Comparison of ENCODE assay signal across 28 cellular contexts in the genomic region with DNA sequence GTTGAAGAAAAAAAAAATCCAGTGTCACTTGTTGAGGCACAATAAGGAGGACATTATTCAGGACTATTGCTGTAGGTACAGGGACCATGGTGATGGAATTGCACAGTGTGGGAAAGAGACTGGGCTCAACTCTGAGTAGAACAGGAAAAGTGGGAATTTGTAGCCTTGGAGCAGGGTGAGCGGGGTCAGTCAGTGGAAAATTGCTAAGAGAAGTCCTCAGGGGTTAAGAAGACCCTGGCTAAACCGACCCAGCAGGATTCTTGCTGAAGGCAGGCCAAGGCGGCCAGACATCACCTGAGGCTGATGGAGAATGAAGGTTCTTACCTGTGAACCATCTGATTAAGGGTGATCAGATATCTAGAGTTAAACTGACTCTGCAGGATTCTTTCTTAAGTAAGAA. TPM values are rescaled to one million over a fixed set of nuclear protein-coding genes. Genes with fewer than 3 reads are reported as not detected.
A peak's percentile ranks its signal among the peaks of the same experiment; 100 is the strongest.
DNase-seq lines count a peak whose midpoint lies in the region; ATAC-seq and TF ChIP-seq lines count a peak whose summit lies in the region.
"Had no signal": no experiment of that assay in that cellular context is flagged by ENCODE, and none has a peak within 500 bp of the region (broad histone marks: within the 10 kb centered on the region; RNA-seq: fewer than 3 reads in every experiment).

No MANE protein-coding gene starts in this region.

- WGBS in trophoblast cell (ENCODE audit: extremely low coverage, insufficient coverage, insufficient read length), result no CpG with 5 or more reads among the region's 3 CpGs

- TF ChIP-seq CTCF in endothelial cell (IDR thresholded peaks at IDR 0.05; ENCODE audit: unreplicated experiment), result no peak

- POLR2A ChIA-PET in activated CD4-positive, alpha-beta T cell treated with anti-CD3 and anti-CD28 coated beads for 36 hours (lab: Charles Lee), result no interaction called here
- POLR2A ChIA-PET in activated CD4-positive, alpha-beta T cell treated with anti-CD3 and anti-CD28 coated beads, Interleukin-2, amount 10 ng/mL, durations not matched to agents 7 days and 5 days (lab: Charles Lee), result no interaction called here

- peaks cover 2% of the 10 kb centered on the region for H3K9me3 Mint-ChIP-seq in activated CD4-positive, alpha-beta T cell treated with anti-CD3 and anti-CD28 coated beads for 36 hours (ENCODE audit: low read depth)
- H3K9me3 Mint-ChIP-seq in activated CD4-positive, alpha-beta T cell treated with anti-CD3 and anti-CD28 coated beads, Interleukin-2, amount 10 ng/mL, durations not matched to agents 7 days and 5 days, result peaks cover 5% of the 10 kb centered on the region
- H3K9me3 Mint-ChIP-seq in endothelial cell (ENCODE audit: unreplicated experiment), result peaks cover 37% of the 10 kb centered on the region

- no peak overlapping the region for H2BK5ac ChIP-seq in trophoblast cell (ENCODE audit: low read depth, low read length, poor library complexity)

- peaks cover 3% of the 10 kb centered on the region for H3K27me3 ChIP-seq in trophoblast cell (ENCODE audit: insufficient read depth, low read length)
- H3K27me3 ChIP-seq: BLaER1 had no signal

- H3K27ac ChIP-seq in trophoblast cell (ENCODE audit: low read depth, low read length), result no peak overlapping the region
- H3K27ac ChIP-seq: BLaER1 had no signal

- no peak overlapping the region for H2AK5ac ChIP-seq in trophoblast cell (ENCODE audit: low read length)

- no peak overlapping the region for H3K18ac ChIP-seq in trophoblast cell (ENCODE audit: low read length)

- no peak overlapping the region for H3K9ac ChIP-seq in trophoblast cell (ENCODE audit: low read length)
- H3K9ac ChIP-seq: BLaER1 had no signal

- peaks cover 24% of the 10 kb centered on the region for H3K4me1 Mint-ChIP-seq in activated CD4-positive, alpha-beta T cell treated with anti-CD3 and anti-CD28 coated beads for 36 hours
- H3K4me1 Mint-ChIP-seq in activated CD4-positive, alpha-beta T cell treated with anti-CD3 and anti-CD28 coated beads, Interleukin-2, amount 10 ng/mL, durations not matched to agents 7 days and 5 days, result peaks cover 25% of the 10 kb centered on the region
- no peaks in the 10 kb centered on the region for H3K4me1 Mint-ChIP-seq in endothelial cell (ENCODE audit: unreplicated experiment)
- H3K4me1 Mint-ChIP-seq: CD14-positive monocyte had no signal

- no peak overlapping the region for H2AFZ ChIP-seq in trophoblast cell (ENCODE audit: insufficient read depth, low read length, poor library complexity)

- H3K9me3 ChIP-seq in trophoblast cell (ENCODE audit: insufficient read depth, low read depth, low read length), result peaks cover 32% of the 10 kb centered on the region
- H3K9me3 ChIP-seq: BE2C, BLaER1 had no signal

- H3K27ac Mint-ChIP-seq in activated CD4-positive, alpha-beta T cell treated with anti-CD3 and anti-CD28 coated beads for 36 hours, result peak overlapping the region; percentile 19
- no peak overlapping the region for H3K27ac Mint-ChIP-seq in activated CD4-positive, alpha-beta T cell treated with anti-CD3 and anti-CD28 coated beads, Interleukin-2, amount 10 ng/mL, durations not matched to agents 7 days and 5 days
- H3K27ac Mint-ChIP-seq in endothelial cell (ENCODE audit: unreplicated experiment), result peak overlapping the region; percentile 53
- H3K27ac Mint-ChIP-seq: CD8-positive, alpha-beta memory T cell had no signal

- no peaks in the 10 kb centered on the region for H3K36me3 Mint-ChIP-seq in activated CD4-positive, alpha-beta T cell treated with anti-CD3 and anti-CD28 coated beads for 36 hours (ENCODE audit: low read depth)
- H3K36me3 Mint-ChIP-seq in activated CD4-positive, alpha-beta T cell treated with anti-CD3 and anti-CD28 coated beads, Interleukin-2, amount 10 ng/mL, durations not matched to agents 7 days and 5 days (ENCODE audit: low read depth), result no peaks in the 10 kb centered on the region
- H3K36me3 Mint-ChIP-seq in endothelial cell (ENCODE audit: low read depth, unreplicated experiment), result peaks cover 26% of the 10 kb centered on the region
- H3K36me3 Mint-ChIP-seq: CD14-positive monocyte; CD4-positive, alpha-beta memory T cell; CD4-positive, CD25-positive, alpha-beta regulatory T cell; CD8-positive, alpha-beta memory T cell had no signal

- no peak overlapping the region for H4K12ac ChIP-seq in trophoblast cell (ENCODE audit: low read depth, low read length)

- H3K4me1 ChIP-seq in trophoblast cell (ENCODE audit: control insufficient read depth in 1 of 2, insufficient read depth in 2 of 2, low read length in 2 of 2), result no peaks in the 10 kb centered on the region
- H3K4me1 ChIP-seq: BE2C had no signal

- H3K79me2 ChIP-seq in trophoblast cell (ENCODE audit: control insufficient read depth, insufficient read depth, low read length, poor library complexity), result no peaks in the 10 kb centered on the region

- H3K14ac ChIP-seq in trophoblast cell (ENCODE audit: low read length), result no peak overlapping the region

- H2BK120ac ChIP-seq in trophoblast cell (ENCODE audit: insufficient read depth, low read length, poor library complexity), result no peak overlapping the region

- no peak overlapping the region for H4K91ac ChIP-seq in trophoblast cell (ENCODE audit: low read depth, low read length)

- H3K23ac ChIP-seq in trophoblast cell (ENCODE audit: low read length), result no peak overlapping the region

- no peak overlapping the region for H3K4me3 Mint-ChIP-seq in activated CD4-positive, alpha-beta T cell treated with anti-CD3 and anti-CD28 coated beads for 36 hours
- no peak overlapping the region for H3K4me3 Mint-ChIP-seq in activated CD4-positive, alpha-beta T cell treated with anti-CD3 and anti-CD28 coated beads, Interleukin-2, amount 10 ng/mL, durations not matched to agents 7 days and 5 days
- H3K4me3 Mint-ChIP-seq in endothelial cell (ENCODE audit: unreplicated experiment), result peak overlapping the region; percentile 51
- H3K4me3 Mint-ChIP-seq: CD4-positive, alpha-beta memory T cell; CD8-positive, alpha-beta memory T cell had no signal

- H3K36me3 ChIP-seq in trophoblast cell (ENCODE audit: control insufficient read depth in 1 of 2, insufficient read depth in 2 of 2, low read length in 2 of 2), result no peaks in the 10 kb centered on the region
- H3K36me3 ChIP-seq: BE2C, BLaER1 had no signal

- CTCF ChIA-PET in activated CD4-positive, alpha-beta T cell treated with anti-CD3 and anti-CD28 coated beads for 36 hours (lab: Charles Lee), result interaction anchor here (2.0 kb wide), 1 partner anchor 33 kb away, joined by 8 read pairs; no protein-coding TSS in a partner anchor
- CTCF ChIA-PET in activated CD4-positive, alpha-beta T cell treated with anti-CD3 and anti-CD28 coated beads, Interleukin-2, amount 10 ng/mL, durations not matched to agents 7 days and 5 days (lab: Charles Lee), result interaction anchor here (1.0 kb wide), 1 partner anchor 33 kb away, joined by 3 read pairs; no protein-coding TSS in a partner anchor

- no peak for DNase-seq in activated CD4-positive, alpha-beta T cell treated with anti-CD3 and anti-CD28 coated beads for 36 hours
- no peak for DNase-seq in activated CD4-positive, alpha-beta T cell treated with anti-CD3 and anti-CD28 coated beads, Interleukin-2, amount 10 ng/mL, durations not matched to agents 7 days and 5 days
- DNase-seq in ELF-1 (ENCODE audit: low read depth, low spot score) (peak; percentile 28), endothelial cell (ENCODE audit: low spot score) (no peak), trophoblast cell (peak; percentile 98 to 99), AG08396 (ENCODE audit: low spot score) (no peak), Ammon's horn (ENCODE audit: low spot score) (no peak)
- DNase-seq: 8988T; ACHN; AML-193; BE2C; C1 segment of cervical spinal cord; CD4-positive, alpha-beta memory T cell; CD4-positive, CD25-positive, alpha-beta regulatory T cell; CD8-positive, alpha-beta memory T cell; COR-L47; DMS 273 treated with DMSO at 0.1 percent for 48 hours; DMS153; DMS53; DMS79; DND-41; EL; GF-D8 had no signal

- no peak overlapping the region for H4K8ac ChIP-seq in trophoblast cell (ENCODE audit: low read depth, low read length)

- H3K4me2 ChIP-seq in trophoblast cell (ENCODE audit: low read length), result no peak overlapping the region
- H3K4me2 ChIP-seq: BLaER1 had no signal

- no peak overlapping the region for H2BK12ac ChIP-seq in trophoblast cell (ENCODE audit: low read length)

- H3K4ac ChIP-seq in trophoblast cell (ENCODE audit: low read depth, low read length), result no peak overlapping the region

- ATAC-seq in activated CD4-positive, alpha-beta T cell treated with anti-CD3 and anti-CD28 coated beads for 36 hours, result no peak

- peaks cover 23% of the 10 kb centered on the region for H3K27me3 Mint-ChIP-seq in activated CD4-positive, alpha-beta T cell treated with anti-CD3 and anti-CD28 coated beads for 36 hours
- H3K27me3 Mint-ChIP-seq in activated CD4-positive, alpha-beta T cell treated with anti-CD3 and anti-CD28 coated beads, Interleukin-2, amount 10 ng/mL, durations not matched to agents 7 days and 5 days, result peaks cover 15% of the 10 kb centered on the region
- peaks cover 7% of the 10 kb centered on the region for H3K27me3 Mint-ChIP-seq in endothelial cell (ENCODE audit: unreplicated experiment)

- no peaks in the 10 kb centered on the region for H3K79me1 ChIP-seq in trophoblast cell (ENCODE audit: low read length)

- intact Hi-C loops in activated CD4-positive, alpha-beta T cell treated with anti-CD3 and anti-CD28 coated beads for 36 hours (cut with DNase I, micrococcal nuclease), result no loop called here

- no peak overlapping the region for H3K4me3 ChIP-seq in trophoblast cell (ENCODE audit: low read depth, low read length)
- H3K4me3 ChIP-seq: BLaER1 had no signal

RNA-seq across cellular contexts. Expression of a gene that starts 12.5 kb away (rescaled TPM):
- total RNA-seq in activated CD4-positive, alpha-beta T cell treated with anti-CD3 and anti-CD28 coated beads for 36 hours, result 1 to 10 TPM; 3.7 to 5.1 TPM
- 1 to 10 TPM; 3.1 to 3.7 TPM for total RNA-seq in activated CD4-positive, alpha-beta T cell treated with anti-CD3 and anti-CD28 coated beads, Interleukin-2, amount 10 ng/mL, durations not matched to agents 7 days and 5 days
- not detected for total RNA-seq in endothelial cell (ENCODE audit: unreplicated experiment)
- not detected in 2 replicates for polyA plus RNA-seq in trophoblast cell (2013)
- total RNA-seq: A673, Daoy had no signal
- polyA plus RNA-seq: AG04450 had no signal

RNA-seq across cellular contexts. Expression of a gene that starts 42.1 kb away (rescaled TPM):
- total RNA-seq in activated CD4-positive, alpha-beta T cell treated with anti-CD3 and anti-CD28 coated beads for 36 hours, result under 1 TPM in 1 of 2 experiments, not detected in 1; 0.55 TPM
- not detected for total RNA-seq in activated CD4-positive, alpha-beta T cell treated with anti-CD3 and anti-CD28 coated beads, Interleukin-2, amount 10 ng/mL, durations not matched to agents 7 days and 5 days
- 21.4 TPM for total RNA-seq in endothelial cell (ENCODE audit: unreplicated experiment)
- 9.5 and 12.2 TPM in 2 replicates for polyA plus RNA-seq in trophoblast cell (2013)
- total RNA-seq: CD4-positive, alpha-beta memory T cell; CD4-positive, CD25-positive, alpha-beta regulatory T cell had no signal
- polyA plus RNA-seq: CD14-positive monocyte; CD4-positive, alpha-beta memory T cell; CD4-positive, CD25-positive, alpha-beta regulatory T cell; CD8-positive, alpha-beta memory T cell had no signal

RNA-seq across cellular contexts. Expression of a gene that starts 51.6 kb away (rescaled TPM):
- 1 to 10 TPM; 5.0 to 5.1 TPM for total RNA-seq in activated CD4-positive, alpha-beta T cell treated with anti-CD3 and anti-CD28 coated beads for 36 hours
- 1 to 10 TPM; 3.8 to 5.4 TPM for total RNA-seq in activated CD4-positive, alpha-beta T cell treated with anti-CD3 and anti-CD28 coated beads, Interleukin-2, amount 10 ng/mL, durations not matched to agents 7 days and 5 days
- total RNA-seq in endothelial cell (ENCODE audit: unreplicated experiment), result 3.4 TPM
- 0.68 and 0.73 TPM in 2 replicates for polyA plus RNA-seq in trophoblast cell (2013)

RNA-seq across cellular contexts. Expression of a gene that starts 58.4 kb away (rescaled TPM):
- not detected for total RNA-seq in activated CD4-positive, alpha-beta T cell treated with anti-CD3 and anti-CD28 coated beads for 36 hours
- not detected for total RNA-seq in activated CD4-positive, alpha-beta T cell treated with anti-CD3 and anti-CD28 coated beads, Interleukin-2, amount 10 ng/mL, durations not matched to agents 7 days and 5 days
- total RNA-seq in endothelial cell (ENCODE audit: unreplicated experiment), result not detected
- polyA plus RNA-seq in trophoblast cell (2013), result not detected in 2 replicates
- total RNA-seq: A673; CD4-positive, CD25-positive, alpha-beta regulatory T cell; CD8-positive, alpha-beta memory T cell; Daoy had no signal
- polyA plus RNA-seq: AG04450; CD4-positive, alpha-beta memory T cell; CD8-positive, alpha-beta memory T cell had no signal

Comparison
In these comparisons a context has a peak if more than half of its experiments do, and no peak if none do; other contexts are left out.
1. DNase-seq: peak in ELF-1 (single experiment) and trophoblast cell (2 of 2); none in activated CD4-positive, alpha-beta T cell treated with anti-CD3 and anti-CD28 coated beads for 36 hours (single experiment), activated CD4-positive, alpha-beta T cell treated with anti-CD3 and anti-CD28 coated beads, Interleukin-2, amount 10 ng/mL, durations not matched to agents 7 days and 5 days (single experiment), endothelial cell (single experiment), AG08396 (single experiment) and Ammon's horn (single experiment).
2. RNA of a gene that starts 42.1 kb away (total RNA-seq): 21.4 TPM in endothelial cell (single experiment); 0.55 TPM in activated CD4-positive, alpha-beta T cell treated with anti-CD3 and anti-CD28 coated beads for 36 hours and not detected in activated CD4-positive, alpha-beta T cell treated with anti-CD3 and anti-CD28 coated beads, Interleukin-2, amount 10 ng/mL, durations not matched to agents 7 days and 5 days; every median in the first group is over 10 times any median in the second.